In genomic region chr1:1778827-1779675, GRCh38 we compare ENCODE assay signal across 8 cellular contexts.
DNase-seq lines count a peak whose midpoint lies in the region; ATAC-seq and TF ChIP-seq lines count a peak whose summit lies in the region.

No MANE protein-coding gene starts in this region.

- H4K20me1 ChIP-seq in KMS-11 (ENCODE audit: insufficient read depth) = peaks cover 12% of the 10 kb centered on the region; the same call in 1 of the 2 replicates

- H3K36me3 ChIP-seq in KMS-11 (ENCODE audit: insufficient read depth) = no peaks in the 10 kb centered on the region

- H2AFZ ChIP-seq in KMS-11 (ENCODE audit: low read depth) = 0 out of 2 replicates have a peak overlapping the region, but pooled peaks have one; percentile 1

- peak overlapping the region; percentile 80 for H3K9ac ChIP-seq in KMS-11

- H3K4me3 ChIP-seq in KMS-11 (IDR thresholded peaks at IDR 0.05; ENCODE audit: insufficient read depth, low read depth, low read length) = peak overlapping the region; percentile 26

- peak; percentile 54 for ATAC-seq in GM21717 (IDR thresholded peaks at IDR 0.05; ENCODE audit: unreplicated experiment)

- peaks cover 41% of the 10 kb centered on the region for H3K79me2 ChIP-seq in KMS-11 (ENCODE audit: insufficient read depth, low read depth)

- peak overlapping the region; percentile 93 for H3K27ac ChIP-seq in KMS-11

- H3K4me1 ChIP-seq in KMS-11 (ENCODE audit: low read depth, poor library complexity, severe bottlenecking) = peaks cover 73% of the 10 kb centered on the region

- TF ChIP-seq CTCF in KMS-11 (conservative IDR thresholded peaks at IDR 0.05; ENCODE audit: low read depth, low read length) = peak; percentile 32; the same call in 1 of the 2 replicates

- peak overlapping the region; percentile 94 for H3K4me2 ChIP-seq in KMS-11

- DNase-seq in GF-D8 (lab: John Stamatoyannopoulos, UW) (peak; percentile 40), T-helper 1 cell (peak; percentile 72 to 81 (median 76)), astrocyte of the hippocampus (ENCODE audit: low read depth, low spot score) (peak; percentile 55), iPS-NIHi7 (ENCODE audit: extremely low spot score) (peak; percentile 82), NCI-H1092 treated with DMSO at 0.1 percent for 48 hours (lab: John Stamatoyannopoulos, UW) (no peak)
- peak; percentile 54 to 68 for DNase-seq in stimulated activated CD4-positive, alpha-beta T cell treated with anti-CD3 and anti-CD28 coated beads, Interleukin-15, amount 100 ng/mL, for 1 hour (ENCODE audit: low read depth in 1 of 2, low spot score in 1 of 2)

- no peaks in the 10 kb centered on the region for H3K27me3 ChIP-seq in KMS-11 (ENCODE audit: insufficient read depth, low read depth)
